ENCODE assay signal across 19 cellular contexts in the genomic region with DNA sequence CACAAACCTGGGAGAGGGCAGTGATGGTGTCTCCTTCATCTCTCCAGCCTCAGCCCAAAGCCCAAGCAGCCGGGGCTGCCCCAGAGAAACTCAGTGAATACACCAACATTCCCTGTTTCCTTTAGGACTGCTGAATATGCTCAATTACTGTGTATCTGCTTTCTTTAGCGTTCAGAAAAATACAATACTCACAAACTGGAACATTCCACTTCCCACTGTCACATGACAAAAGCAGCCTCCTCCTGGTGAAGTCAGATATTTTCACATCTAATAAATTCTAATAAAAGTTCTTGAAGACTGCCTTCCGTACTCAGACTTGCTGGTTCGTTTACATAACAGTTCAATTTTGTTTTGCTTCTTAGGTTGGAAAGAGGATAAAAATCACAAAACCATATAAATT.
DNase-seq lines count a peak whose midpoint lies in the region; ATAC-seq, FAIRE-seq and TF ChIP-seq lines count a peak whose summit lies in the region.
"Had no signal": no experiment of that assay in that cellular context is flagged by ENCODE, and none has a peak within 500 bp of the region (broad histone marks: within the 10 kb centered on the region; RNA-seq: fewer than 3 reads in every experiment).

No MANE protein-coding gene starts in this region.

- intact Hi-C loops in prostate gland (cut with DNase I), result no loop called here
- intact Hi-C loops in dorsolateral prefrontal cortex (cut with DNase I), result no loop called here

- H2BK120ac ChIP-seq in H1 (replicated peaks; ENCODE audit: low read depth, low read length), result no peak overlapping the region

- no peaks in the 10 kb centered on the region for H3K9me3 ChIP-seq in HEK293 (ENCODE audit: control insufficient read depth, insufficient read depth, low read depth, low read length)
- H3K9me3 ChIP-seq in H1 (ENCODE audit: insufficient read depth in 2 of 2, low read depth in 1 of 2, low read length in 1 of 2), result no peaks in the 10 kb centered on the region
- no peaks in the 10 kb centered on the region for H3K9me3 ChIP-seq in neural progenitor cell (ENCODE audit: low read depth)
- H3K9me3 ChIP-seq in prostate gland, result no peaks in the 10 kb centered on the region
- H3K9me3 ChIP-seq: A549, Caco-2 had no signal

- DNase-seq in H1 (ENCODE audit: low read depth in 1 of 2, low spot score in 2 of 2), result no peak
- peak; percentile 70 for DNase-seq in left kidney (ENCODE audit: low read depth, low spot score)
- DNase-seq in neural progenitor cell (ENCODE audit: low spot score), result no peak
- DNase-seq in mucosa of gallbladder (ENCODE audit: low spot score), result no peak
- DNase-seq in prostate gland (ENCODE audit: low spot score), result no peak
- DNase-seq in dorsolateral prefrontal cortex, result no peak
- DNase-seq: AML-193; Caco-2; CD4-positive, alpha-beta T cell; GOT3; H9 had no signal

- no peak for TF ChIP-seq RAD21 in H1 (IDR thresholded peaks at IDR 0.05 in 1 of 2, conservative IDR thresholded peaks at IDR 0.05 in 1 of 2; ENCODE audit: low read depth in 2 of 2, low read length in 2 of 2)

- peaks cover 26% of the 10 kb centered on the region for H3K4me1 Mint-ChIP-seq in neural progenitor cell

- H3K4me2 ChIP-seq in H1 (ENCODE audit: insufficient read depth in 1 of 2, low read depth in 2 of 2, low read length in 2 of 2), result no peak overlapping the region
- no peak overlapping the region for H3K4me2 ChIP-seq in neural progenitor cell
- H3K4me2 ChIP-seq: A549 had no signal

- CTCF ChIA-PET in HEK293 (lab: Yijun Ruan, JAX) (no interaction called here), H1 (lab: Charles Lee; ENCODE audit: partially characterized antibody) (interaction anchor here (1.5 kb wide), 1 partner anchor 127 kb away, joined by 5 read pairs; no protein-coding TSS in a partner anchor)

- H3F3A ChIP-seq in neural progenitor cell (ENCODE audit: low read depth), result no peaks in the 10 kb centered on the region

- no peak overlapping the region for H3K18ac ChIP-seq in H1 (ENCODE audit: extremely low read depth, low read length)

- H3K36me3 ChIP-seq in HEK293 (ENCODE audit: control insufficient read depth in 2 of 2, insufficient read depth in 1 of 2, low read length in 2 of 2), result no peaks in the 10 kb centered on the region
- no peaks in the 10 kb centered on the region for H3K36me3 ChIP-seq in H1 (ENCODE audit: control insufficient read depth in 2 of 4, insufficient read depth in 4 of 4, low read length in 3 of 4)
- H3K36me3 ChIP-seq in neural progenitor cell, result no peaks in the 10 kb centered on the region
- no peaks in the 10 kb centered on the region for H3K36me3 ChIP-seq in prostate gland

- no peak overlapping the region for H2BK12ac ChIP-seq in H1 (ENCODE audit: low read depth, low read length)

- no peak for TF ChIP-seq POLR2A in H1 (IDR thresholded peaks at IDR 0.05; ENCODE audit: control extremely low read depth in 1 of 2, low read depth in 2 of 2, low read length in 2 of 2)
- TF ChIP-seq POLR2A in prostate gland (IDR thresholded peaks at IDR 0.05), result no peak

- no peak overlapping the region for H4K5ac ChIP-seq in H1 (ENCODE audit: insufficient read length, low read depth, low read length)

- no peak overlapping the region for H2AK5ac ChIP-seq in H1 (ENCODE audit: low read depth, low read length)

- H3K4ac ChIP-seq in H1 (replicated peaks; ENCODE audit: insufficient read length, low read depth, low read length), result no peak overlapping the region

- H3K4me1 ChIP-seq in HEK293 (ENCODE audit: control insufficient read depth, insufficient read depth, low read length) (peaks cover 29% of the 10 kb centered on the region), H1 (replicated peaks in 1 of 4; ENCODE audit: control insufficient read depth in 3 of 4, insufficient read depth in 4 of 4, low read length in 3 of 4) (no peaks in the 10 kb centered on the region; a peak in 1 of 7 replicates), neural progenitor cell (no peaks in the 10 kb centered on the region), prostate gland (replicated peaks) (no peaks in the 10 kb centered on the region)
- H3K4me1 ChIP-seq: A549, Caco-2 had no signal

- no peaks in the 10 kb centered on the region for H3K27me3 Mint-ChIP-seq in neural progenitor cell (ENCODE audit: insufficient read depth, low read depth)

- H3K56ac ChIP-seq in H1 (replicated peaks; ENCODE audit: insufficient read length, low read depth, low read length), result no peak overlapping the region

- no peak overlapping the region for H3K4me3 ChIP-seq in HEK293 (ENCODE audit: low read depth, low read length)
- H3K4me3 ChIP-seq in H1 (ENCODE audit: extremely low read depth in 1 of 4, insufficient read depth in 2 of 4, low read depth in 3 of 4, low read length in 4 of 4), result no peak overlapping the region
- no peak overlapping the region for H3K4me3 ChIP-seq in neural progenitor cell
- no peak overlapping the region for H3K4me3 ChIP-seq in prostate gland
- H3K4me3 ChIP-seq in dorsolateral prefrontal cortex, result no peak overlapping the region
- H3K4me3 ChIP-seq: A549 had no signal

- H3K36me3 Mint-ChIP-seq in neural progenitor cell, result no peaks in the 10 kb centered on the region

- TF ChIP-seq CTCF in HEK293 (tag by site-specific recombination; IDR thresholded peaks at IDR 0.05), result no peak
- TF ChIP-seq CTCF in H1 (IDR thresholded peaks at IDR 0.05; ENCODE audit: control extremely low read depth in 1 of 3, insufficient read depth in 1 of 3, low read depth in 1 of 3, low read length in 3 of 3), result no peak
- no peak for TF ChIP-seq CTCF in neural progenitor cell (IDR thresholded peaks at IDR 0.05)
- TF ChIP-seq CTCF in prostate gland (IDR thresholded peaks at IDR 0.05), result no peak
- no peak for TF ChIP-seq CTCF in dorsolateral prefrontal cortex (IDR thresholded peaks at IDR 0.05 in 54 of 56, conservative IDR thresholded peaks at IDR 0.05 in 2 of 56; ENCODE audit: low read depth in 1 of 56, partially characterized antibody in 56 of 56)

- H3K79me2 ChIP-seq in H1 (ENCODE audit: control insufficient read depth in 1 of 2, insufficient read depth in 2 of 2, low read length in 2 of 2) (no peaks in the 10 kb centered on the region), neural progenitor cell (ENCODE audit: low read depth) (no peaks in the 10 kb centered on the region)

- no peak overlapping the region for H3K23ac ChIP-seq in H1 (ENCODE audit: insufficient read length)

- no peaks in the 10 kb centered on the region for H3K23me2 ChIP-seq in H1 (ENCODE audit: low read depth, low read length)

- no peaks in the 10 kb centered on the region for H3K79me1 ChIP-seq in H1 (ENCODE audit: low read depth, low read length)

- H3K9ac ChIP-seq in H1 (replicated peaks in 1 of 4; ENCODE audit: extremely low read depth in 1 of 4, low read depth in 3 of 4, low read length in 3 of 4) (no peak overlapping the region), neural progenitor cell (no peak overlapping the region)

- no peaks in the 10 kb centered on the region for H4K20me1 ChIP-seq in H1 (replicated peaks in 1 of 2; ENCODE audit: control insufficient read depth in 1 of 2, insufficient read depth in 2 of 2, low read length in 2 of 2)
- H4K20me1 ChIP-seq in neural progenitor cell (ENCODE audit: low read depth), result no peaks in the 10 kb centered on the region

- no peaks in the 10 kb centered on the region for H3K27me3 ChIP-seq in H1 (replicated peaks in 1 of 4; ENCODE audit: control insufficient read depth in 3 of 4, extremely low read depth in 1 of 4, insufficient read depth in 3 of 4, low read length in 3 of 4)
- H3K27me3 ChIP-seq in neural progenitor cell, result no peaks in the 10 kb centered on the region
- no peaks in the 10 kb centered on the region for H3K27me3 ChIP-seq in prostate gland (replicated peaks; ENCODE audit: insufficient read depth)
- H3K27me3 ChIP-seq in dorsolateral prefrontal cortex, result peaks cover 0 to 22% (median 0%) of the 10 kb centered on the region in 45 donors

- H3K27ac ChIP-seq in HEK293 (ENCODE audit: extremely low read depth, low read depth, low read length), result no peak overlapping the region
- no peak overlapping the region for H3K27ac ChIP-seq in H1 (ENCODE audit: low read depth, low read length)
- no peak overlapping the region for H3K27ac ChIP-seq in neural progenitor cell
- no peak overlapping the region for H3K27ac ChIP-seq in prostate gland
- H3K27ac ChIP-seq in dorsolateral prefrontal cortex, result no peak overlapping the region
- H3K27ac ChIP-seq: 22Rv1, A549, C4-2B had no signal

- H3K4me3 Mint-ChIP-seq in neural progenitor cell, result no peak overlapping the region
- H3K4me3 Mint-ChIP-seq: CD4-positive, alpha-beta T cell; H9 had no signal

- H2BK5ac ChIP-seq in H1 (ENCODE audit: low read depth, low read length), result no peak overlapping the region

- no peak for TF ChIP-seq EP300 in H1 (IDR thresholded peaks at IDR 0.05; ENCODE audit: borderline replicate concordance in 1 of 2, low read depth in 2 of 2, low read length in 2 of 2)

- H2AFZ ChIP-seq in H1 (ENCODE audit: low read length) (0 out of 2 replicates have a peak overlapping the region, but pooled peaks have one; percentile 14), neural progenitor cell (replicated peaks) (no peak overlapping the region)

- no peak overlapping the region for H3K14ac ChIP-seq in H1 (ENCODE audit: insufficient read length)

- no peak overlapping the region for H2BK15ac ChIP-seq in H1 (ENCODE audit: low read length)

- WGBS in H1 (ENCODE audit: extremely low coverage in 1 of 2, insufficient coverage in 1 of 2, insufficient read length in 1 of 2, insufficient replicate concordance in 2 of 2, low coverage in 1 of 2, low lambda C conversion rate in 2 of 2, missing lambda C conversion rate in 1 of 2), 2 experiments, result 91% methylated on average over 4 of the region's 4 CpGs; no CpG with 5 or more reads in 1 of the 2 experiments
- WGBS in prostate gland, result 21% methylated on average over 4 of the region's 4 CpGs

- ATAC-seq in GM18520 (IDR thresholded peaks at IDR 0.05; ENCODE audit: unreplicated experiment), result no peak
- ATAC-seq: A549 had no signal

- H2BK20ac ChIP-seq in H1 (ENCODE audit: low read length), result no peak overlapping the region

- H4K91ac ChIP-seq in H1 (replicated peaks; ENCODE audit: insufficient read length, low read length), result no peak overlapping the region

- no peaks in the 10 kb centered on the region for H3K9me3 Mint-ChIP-seq in neural progenitor cell
- H3K9me3 Mint-ChIP-seq: CD4-positive, alpha-beta T cell; H9 had no signal

- H4K8ac ChIP-seq in H1 (ENCODE audit: extremely low read depth, insufficient read depth, low read length), result no peak overlapping the region

- no peak for FAIRE-seq in H1 (lab: Jason Lieb, UNC)
- FAIRE-seq: A549, D721Med, G401.6, GM12891 had no signal

- POLR2A ChIA-PET in HEK293 (lab: Yijun Ruan, JAX), result no interaction called here
- POLR2A ChIA-PET in H1 (lab: Charles Lee; ENCODE audit: partially characterized antibody), result no interaction called here

- H3K27ac Mint-ChIP-seq in neural progenitor cell, result peak overlapping the region; percentile 58
- H3K27ac Mint-ChIP-seq: CD4-positive, alpha-beta T cell; H9 had no signal

TF ChIP-seq in H1, 55 proteins besides CTCF, POLR2A, EP300 and RAD21:
- no peak for TF ChIP-seq MAFK (IDR thresholded peaks at IDR 0.05; ENCODE audit: low read depth, low read length)
- TF ChIP-seq ZNF274 (IDR thresholded peaks at IDR 0.05; ENCODE audit: borderline replicate concordance, extremely low read depth, low read length), result no peak
